ENCODE assay signal across 8 cellular contexts in genomic region chr21:45136927-45137611, GRCh38.
DNase-seq lines count a peak whose midpoint lies in the region; ATAC-seq, FAIRE-seq and TF ChIP-seq lines count a peak whose summit lies in the region.

No MANE protein-coding gene starts in this region.

- no peak overlapping the region for H3K4me3 ChIP-seq in Karpas-422 (ENCODE audit: low read length)
- no peak overlapping the region for H3K4me3 ChIP-seq in RWPE2 (ENCODE audit: severe bottlenecking)
- H3K4me3 ChIP-seq in pancreas: no peak overlapping the region

- peak overlapping the region; percentile 8 for H3K27ac Mint-ChIP-seq in type B pancreatic cell

- no peaks in the 10 kb centered on the region for H3K27me3 Mint-ChIP-seq in type B pancreatic cell

- H3K79me2 ChIP-seq in Karpas-422 (ENCODE audit: low read length): no peaks in the 10 kb centered on the region

- H3K4me3 Mint-ChIP-seq in type B pancreatic cell: no peak overlapping the region

- H3K27ac ChIP-seq in Karpas-422 (ENCODE audit: low read length) (no peak overlapping the region), RWPE2 (ENCODE audit: poor library complexity, severe bottlenecking) (peak overlapping the region; percentile 5), pancreas (no peak overlapping the region)

- H4K20me1 ChIP-seq in Karpas-422 (ENCODE audit: insufficient read depth, low read depth, low read length): 0 out of 2 replicates have a peak, but pooled peaks cover 3% of the 10 kb centered on the region

- H3K4me1 Mint-ChIP-seq in type B pancreatic cell (ENCODE audit: unreplicated experiment): peaks cover 22% of the 10 kb centered on the region

- no peaks in the 10 kb centered on the region for H3K9me2 ChIP-seq in Karpas-422 (replicated peaks; ENCODE audit: insufficient read depth, low read length)

- no peak overlapping the region for H3K4me2 ChIP-seq in Karpas-422 (ENCODE audit: low read depth, low read length, poor library complexity, severe bottlenecking)

- WGBS in pancreas, 2 donors: 34 to 37% methylated on average over 11 of the region's 11 CpGs

- H3K9me3 Mint-ChIP-seq in type B pancreatic cell: no peaks in the 10 kb centered on the region

- no peaks in the 10 kb centered on the region for H3K27me3 ChIP-seq in Karpas-422 (ENCODE audit: low read length)
- H3K27me3 ChIP-seq in RWPE2 (ENCODE audit: insufficient read depth, poor library complexity, severe bottlenecking): no peaks in the 10 kb centered on the region
- no peaks in the 10 kb centered on the region for H3K27me3 ChIP-seq in pancreas

- TF ChIP-seq CTCF in RWPE2 (IDR thresholded peaks at IDR 0.05; ENCODE audit: poor library complexity, severe bottlenecking): peak; percentile 91
- peak; percentile 47 to 76 (median 58) for TF ChIP-seq CTCF in pancreas (IDR thresholded peaks at IDR 0.05)
- TF ChIP-seq CTCF in type B pancreatic cell (conservative IDR thresholded peaks at IDR 0.05): peak; percentile 95

- H3K36me3 Mint-ChIP-seq in type B pancreatic cell: no peaks in the 10 kb centered on the region

- DNase-seq in DMS153 treated with DMSO at 0.1 percent for 48 hours (lab: John Stamatoyannopoulos, UW; ENCODE audit: unreplicated experiment) (peak; percentile 52), Karpas-422 (peak; percentile 90), RWPE2 (ENCODE audit: low spot score) (no peak), globus pallidus (ENCODE audit: low spot score) (peak; percentile 62), pancreas (peak in 5 of 6 donors; percentile 56 to 88 (median 78)), type B pancreatic cell (ENCODE audit: extremely low spot score, unreplicated experiment) (no peak)
- DNase-seq in activated naive CD4-positive, alpha-beta T cell (lab: John Stamatoyannopoulos, UW): peak in 3 of 4 experiments; percentile 29 to 53 (median 43)

- H3K36me3 ChIP-seq in Karpas-422 (ENCODE audit: insufficient read depth, low read length): no peaks in the 10 kb centered on the region
- no peaks in the 10 kb centered on the region for H3K36me3 ChIP-seq in RWPE2 (ENCODE audit: low read depth)
- H3K36me3 ChIP-seq in pancreas: no peaks in the 10 kb centered on the region

- H2AFZ ChIP-seq in Karpas-422 (ENCODE audit: low read length): no peak overlapping the region

- intact Hi-C loops in pancreas (cut with DNase I): loop anchor here in 2 of 3 donors (5.0 to 10.0 kb wide), 2 partner anchors 190 to 192 kb away; partner anchors contain the start of gene SLX9 (in 1 of the 2)

- H3K4me1 ChIP-seq in Karpas-422 (ENCODE audit: low read length) (no peaks in the 10 kb centered on the region), RWPE2 (ENCODE audit: insufficient read depth, poor library complexity, severe bottlenecking) (peaks cover 6% of the 10 kb centered on the region), pancreas (no peaks in the 10 kb centered on the region)

- H3K9me3 ChIP-seq in Karpas-422 (ENCODE audit: low read length) (no peaks in the 10 kb centered on the region), RWPE2 (ENCODE audit: severe bottlenecking) (no peaks in the 10 kb centered on the region), pancreas (no peaks in the 10 kb centered on the region)

- H3K9ac ChIP-seq in Karpas-422 (ENCODE audit: low read length): no peak overlapping the region

- FAIRE-seq in pancreas (lab: Jason Lieb, UNC): no peak

- peak; percentile 72 for ATAC-seq in RWPE2 (ENCODE audit: low read depth)
- peak; percentile 69 to 85 (median 80) for ATAC-seq in pancreas
- no peak for ATAC-seq in HG03378 (IDR thresholded peaks at IDR 0.05; ENCODE audit: unreplicated experiment)

Comparison
In these comparisons a context has a peak if more than half of its experiments do, and no peak if none do; other contexts are left out.
1. DNase-seq: peak in DMS153 treated with DMSO at 0.1 percent for 48 hours (single experiment), Karpas-422 (single experiment), activated naive CD4-positive, alpha-beta T cell (3 of 4), globus pallidus (single experiment) and pancreas (5 of 6); none in RWPE2 (single experiment) and type B pancreatic cell (single experiment).
2. Peak in every context shown above with its lines, with median percentiles within 50 percentile points of each other: CTCF ChIP-seq.